Comparison of ENCODE assay signal across 8 cellular contexts in genomic region chr1:21439721-21440629, GRCh38. TPM values are rescaled to one million over a fixed set of nuclear protein-coding genes. Genes with fewer than 3 reads are reported as not detected.
DNase-seq lines count a peak whose midpoint lies in the region; ATAC-seq, FAIRE-seq and TF ChIP-seq lines count a peak whose summit lies in the region.

Gene NBPF3 (plus strand): TSS chr1:21440137. CDS start chr1:21445087, 4,950 bp downstream.

- intact Hi-C loops in endothelial cell of umbilical vein (cut with micrococcal nuclease) = no loop called here

- no peaks in the 10 kb centered on the region for H3K9me1 ChIP-seq in endothelial cell of umbilical vein (replicated peaks; ENCODE audit: control insufficient read depth, extremely low read depth, insufficient read depth, low read length)

- CTCF ChIA-PET in endothelial cell of umbilical vein (lab: Charles Lee) = no interaction called here

- peak; percentile 83 for ATAC-seq in GM19324 (IDR thresholded peaks at IDR 0.05; ENCODE audit: low FRiP score, unreplicated experiment)

- peaks cover 2% of the 10 kb centered on the region for H3K79me2 ChIP-seq in endothelial cell of umbilical vein (ENCODE audit: control insufficient read depth, insufficient read depth, low read length)

- dilution Hi-C loops in endothelial cell of umbilical vein (cut with MboI; ENCODE audit: extremely low pct_ligation_motif_present, low sequenced_read_pairs) = no loop called here

- TF ChIP-seq CTCF in endothelial cell of umbilical vein (IDR thresholded peaks at IDR 0.05; ENCODE audit: extremely low read depth in 1 of 2, insufficient read depth in 1 of 2, low read depth in 1 of 2, low read length in 2 of 2) = no peak

- H3K9me3 ChIP-seq in NT2/D1 (ENCODE audit: insufficient read depth, low read length) (no peaks in the 10 kb centered on the region), endothelial cell of umbilical vein (replicated peaks; ENCODE audit: control insufficient read depth, insufficient read depth, low read length) (no peaks in the 10 kb centered on the region)

- peak within 1 kb of the TSS; percentile 77 for H2AFZ ChIP-seq in endothelial cell of umbilical vein (ENCODE audit: low read depth, low read length)

- no TSS peak for BruUV-seq in endothelial cell of umbilical vein (replicated peaks; lab: Mats Ljungman, UMichigan)

- TF ChIP-seq POLR2A in endothelial cell of umbilical vein (IDR thresholded peaks at IDR 0.05; ENCODE audit: low read depth, low read length) = peak; percentile 25

- FAIRE-seq in endothelial cell of umbilical vein (lab: Jason Lieb, UNC) = peak; percentile 60

- H3K27ac ChIP-seq in endothelial cell of umbilical vein (ENCODE audit: insufficient read depth, low read depth, low read length) = no peak within 1 kb of the TSS

- peak within 1 kb of the TSS; percentile 67 for H3K9ac ChIP-seq in NT2/D1 (ENCODE audit: insufficient read length, low read depth)
- H3K9ac ChIP-seq in endothelial cell of umbilical vein (replicated peaks; ENCODE audit: extremely low read depth, insufficient read depth, low read length) = no peak within 1 kb of the TSS

- no peaks in the 10 kb centered on the region for H4K20me1 ChIP-seq in endothelial cell of umbilical vein (replicated peaks; ENCODE audit: control insufficient read depth, extremely low read depth, insufficient read depth, low read length)

- H3K27me3 ChIP-seq in NT2/D1 (ENCODE audit: insufficient read depth, insufficient read length) (peaks cover 41% of the 10 kb centered on the region), endothelial cell of umbilical vein (ENCODE audit: control insufficient read depth in 2 of 2, insufficient read depth in 2 of 2, low read length in 2 of 2) (peaks cover 7 to 8% of the 10 kb centered on the region in 2 experiments)

- H3K4me3 ChIP-seq in NT2/D1 (ENCODE audit: insufficient read length, low read depth) (peak within 1 kb of the TSS; percentile 61), endothelial cell of umbilical vein (replicated peaks in 1 of 3; ENCODE audit: insufficient read depth in 1 of 3, low read depth in 1 of 3, low read length in 3 of 3) (peak within 1 kb of the TSS; percentile 5 to 70 (median 61))

- peak within 1 kb of the TSS; percentile 52 for H3K4me2 ChIP-seq in endothelial cell of umbilical vein (ENCODE audit: insufficient read depth, low read length)

- DNase-seq in Ammon's horn (ENCODE audit: low spot score) (peak; percentile 95), HPDE6-E6E7 (ENCODE audit: extremely low spot score) (peak; percentile 82), NT2/D1 (ENCODE audit: low read depth, low spot score) (peak; percentile 68), endothelial cell of umbilical vein (ENCODE audit: low read depth, low spot score) (peak; percentile 89), middle frontal gyrus (ENCODE audit: extremely low spot score, low spot score) (peak; percentile 79)
- DNase-seq in activated CD8-positive, alpha-beta memory T cell treated with anti-CD3 and anti-CD28 coated beads, Interleukin-2, amount 50 U/mL, for 48 hours = peak; percentile 92
- peak; percentile 80 to 83 for DNase-seq in stimulated activated CD8-positive, alpha-beta memory T cell treated with anti-CD3 and anti-CD28 coated beads, Interleukin-15, amount 100 ng/mL, for 48 hours (ENCODE audit: low read depth in 2 of 2)

- H3K4me1 ChIP-seq in NT2/D1 (ENCODE audit: insufficient read depth, insufficient read length) (no peaks in the 10 kb centered on the region), endothelial cell of umbilical vein (ENCODE audit: control insufficient read depth, extremely low read depth, insufficient read depth, low read length) (no peaks in the 10 kb centered on the region)

- H3K36me3 ChIP-seq in NT2/D1 (ENCODE audit: insufficient read depth, insufficient read length, low read length) (no peaks in the 10 kb centered on the region), endothelial cell of umbilical vein (ENCODE audit: control insufficient read depth in 2 of 2, extremely low read depth in 1 of 2, insufficient read depth in 2 of 2, low read length in 2 of 2) (no peaks in the 10 kb centered on the region)

- POLR2A ChIA-PET in endothelial cell of umbilical vein (lab: Charles Lee) = no interaction called here

TF ChIP-seq in endothelial cell of umbilical vein, 7 proteins besides CTCF, POLR2A, EP300 and RAD21:
- no peak for TF ChIP-seq FOS (IDR thresholded peaks at IDR 0.05; ENCODE audit: borderline replicate concordance, insufficient read depth, low read length)
- TF ChIP-seq POLR2AphosphoS5 (IDR thresholded peaks at IDR 0.05; ENCODE audit: insufficient read depth, low read depth, low read length) = peak; percentile 19
- TF ChIP-seq JUN (IDR thresholded peaks at IDR 0.05; ENCODE audit: borderline replicate concordance, insufficient read depth, insufficient read length, low read depth) = no peak
- TF ChIP-seq MAX (IDR thresholded peaks at IDR 0.05; ENCODE audit: insufficient read depth, insufficient read length) = no peak
- TF ChIP-seq GATA2 (IDR thresholded peaks at IDR 0.05; ENCODE audit: insufficient read depth, insufficient read length, low read depth, low read length) = no peak
- TF ChIP-seq EZH2 (IDR thresholded peaks at IDR 0.05; ENCODE audit: borderline replicate concordance, low read depth, low read length, severe bottlenecking) = no peak

RNA-seq across cellular contexts. Expression of gene NBPF3, which starts in this region (rescaled TPM):
- 6.0 and 6.5 TPM in 2 replicates for total RNA-seq in endothelial cell of umbilical vein
- 2.7 and 3.3 TPM in 2 replicates for polyA plus RNA-seq in endothelial cell of umbilical vein
- 2.7 and 2.8 TPM in 2 replicates for polyA plus RNA-seq in endothelial cell of umbilical vein (2011; cell fraction: cytosol; rRNA removed)
- 8.4 and 8.8 TPM in 2 replicates for polyA plus RNA-seq in endothelial cell of umbilical vein (2011; cell fraction: nucleus; rRNA removed)
- polyA plus RNA-seq in endothelial cell of umbilical vein (2012) = 3.6 and 4.0 TPM in 2 replicates
- polyA minus RNA-seq in endothelial cell of umbilical vein = 7.4 and 8.5 TPM in 2 replicates
- polyA minus RNA-seq in endothelial cell of umbilical vein (2011; cell fraction: cytosol; rRNA and poly(A)+ RNA removed) = not detected
- polyA minus RNA-seq in endothelial cell of umbilical vein (2011; cell fraction: nucleus; rRNA and poly(A)+ RNA removed) = 3.1 and 4.6 TPM in 2 replicates
